22 cellular contexts compared by ENCODE assay signal in the genomic region with DNA sequence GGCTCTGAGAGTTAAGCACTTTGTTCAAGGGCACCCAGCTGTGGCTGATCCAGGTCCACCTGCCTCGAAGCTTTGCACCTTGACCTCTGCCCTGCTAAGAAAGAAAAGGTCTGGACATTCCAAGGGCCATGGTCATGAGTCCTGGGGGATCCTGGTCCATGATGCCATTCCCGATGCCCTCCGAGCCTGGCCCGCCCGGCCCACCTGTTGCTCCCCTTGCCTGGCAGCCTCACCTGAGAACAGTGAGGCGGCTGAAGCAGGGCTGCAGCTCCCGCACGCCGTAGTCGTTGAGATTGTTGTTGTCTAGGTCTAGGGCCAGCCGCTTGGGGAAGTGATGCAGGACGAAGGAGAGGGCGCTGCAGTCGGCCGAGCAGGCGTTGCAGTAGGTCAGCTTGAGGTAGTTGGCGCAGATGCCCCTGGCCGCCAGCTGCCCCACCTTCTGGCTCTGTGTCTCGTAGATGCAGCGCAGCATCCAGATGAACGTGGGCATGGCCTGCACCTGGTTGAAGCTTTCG.
"Had no signal": no experiment of that assay in that cellular context is flagged by ENCODE, and none has a peak within 500 bp of the region (broad histone marks: within the 10 kb centered on the region; RNA-seq: fewer than 3 reads in every experiment).

No MANE protein-coding gene starts in this region.

- H3K4me2 ChIP-seq: smooth muscle cell had no signal

- H3K27ac ChIP-seq: epithelial cell of prostate, gastrocnemius medialis, left lung, neutrophil, psoas muscle, suprapubic skin had no signal

- DNase-seq: effector memory CD8-positive, alpha-beta T cell; gastrocnemius medialis; glutamatergic neuron; left lung; mesenchymal stem cell; naive thymus-derived CD4-positive, alpha-beta T cell; nephron progenitor cell; psoas muscle; retina; stimulated activated CD4-positive, alpha-beta T cell treated with anti-CD3 and anti-CD28 coated beads, Interleukin-4, amount 100 ng/mL, for 1 hour; stimulated activated CD8-positive, alpha-beta memory T cell treated with anti-CD3 and anti-CD28 coated beads, Interleukin-4, amount 100 ng/mL, for 48 hours; stimulated activated naive CD8-positive, alpha-beta T cell treated with anti-CD3 and anti-CD28 coated beads, Interleukin-15, Interleukin-2, amounts not matched to agents 100 U/mL and 50 U/mL, for 24 hours had no signal

- FAIRE-seq: keratinocyte, urothelium cell line had no signal

- H3K27me3 ChIP-seq: esophagus muscularis mucosa, gastrocnemius medialis, left lung, neutrophil, suprapubic skin, thyroid gland had no signal

- H3K4me3 ChIP-seq: esophagus muscularis mucosa, gastrocnemius medialis, left lung, lung, psoas muscle, smooth muscle cell, suprapubic skin, thyroid gland had no signal

- ATAC-seq: effector memory CD8-positive, alpha-beta T cell; gastrocnemius medialis; naive thymus-derived CD4-positive, alpha-beta T cell; psoas muscle; stimulated activated effector memory CD8-positive, alpha-beta T cell treated with anti-CD3 and anti-CD28 coated beads, Interleukin-12 subunit alpha, Interleukin-12 subunit beta, amount 100 ng/mL, for 72 hours; stimulated activated naive CD8-positive, alpha-beta T cell treated with anti-CD3 and anti-CD28 coated beads, Interleukin-15, Interleukin-2, amounts not matched to agents 100 U/mL and 50 U/mL, for 24 hours had no signal

- H3K9me3 ChIP-seq: esophagus muscularis mucosa, gastrocnemius medialis, left lung, neutrophil, psoas muscle, suprapubic skin, thyroid gland had no signal

- H3K4me1 ChIP-seq: suprapubic skin had no signal
